Comparison of ENCODE assay signal across 12 cellular contexts in the genomic region with DNA sequence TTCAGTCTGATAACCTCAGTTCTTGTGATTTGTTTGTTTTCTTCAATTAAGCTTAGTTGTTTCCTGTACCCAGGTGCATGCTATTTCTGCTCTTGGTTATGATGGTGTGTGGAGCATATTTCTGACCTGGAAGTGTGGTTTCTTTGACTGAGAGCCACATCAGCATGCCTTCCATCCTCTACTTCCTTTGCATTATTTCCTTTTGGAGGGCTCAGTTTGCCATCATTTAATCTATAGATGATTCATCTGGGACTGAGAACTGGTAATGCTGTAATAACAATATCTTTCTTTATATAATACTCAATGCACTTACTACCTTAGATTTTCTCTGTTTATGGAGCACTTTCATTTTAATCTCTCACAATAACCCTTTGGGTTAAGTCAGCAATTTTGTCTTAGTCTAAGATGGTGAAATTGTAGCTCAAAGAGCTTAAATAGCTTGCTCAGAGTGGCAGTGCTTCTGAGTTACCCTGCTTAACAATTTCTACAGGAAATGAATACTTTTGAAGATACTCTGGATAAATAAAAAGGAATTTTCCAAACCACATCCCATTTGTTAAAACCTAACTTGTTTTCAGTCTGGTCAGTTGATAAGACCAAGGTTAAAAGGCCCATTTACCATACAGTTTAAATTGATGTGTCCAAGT. TPM values are rescaled to one million over a fixed set of nuclear protein-coding genes. Genes with fewer than 3 reads are reported as not detected.
DNase-seq lines count a peak whose midpoint lies in the region; ATAC-seq and TF ChIP-seq lines count a peak whose summit lies in the region.
"Had no signal": no experiment of that assay in that cellular context is flagged by ENCODE, and none has a peak within 500 bp of the region (broad histone marks: within the 10 kb centered on the region; RNA-seq: fewer than 3 reads in every experiment).

No MANE protein-coding gene starts in this region.

- H3K4me3 Mint-ChIP-seq in CD4-positive, alpha-beta T cell, result no peak overlapping the region
- no peak overlapping the region for H3K4me3 Mint-ChIP-seq in mesothelial cell of epicardium
- H3K4me3 Mint-ChIP-seq: natural killer cell treated with Interleukin-12 subunit alpha and Interleukin-12 subunit beta and Interleukin-15 and Interleukin-18, amount 100 ng/mL, for 72 hours had no signal

- no peak for DNase-seq in CD4-positive, alpha-beta T cell
- peak; percentile 84 for DNase-seq in Jurkat, Clone E6-1 (ENCODE audit: low read depth, low spot score)
- peak; percentile 59 for DNase-seq in astrocyte of the spinal cord (ENCODE audit: low read depth, low spot score)
- DNase-seq in mesothelial cell of epicardium (ENCODE audit: low spot score in 2 of 2, unreplicated experiment in 2 of 2), result no peak
- DNase-seq in left lobe of liver (ENCODE audit: low spot score), result no peak
- DNase-seq in ACHN, result no peak
- DNase-seq in NCI-H1694 treated with DMSO at 0.1 percent for 48 hours (lab: John Stamatoyannopoulos, UW), result no peak
- DNase-seq: activated gamma-delta T cell; stimulated activated CD4-positive, alpha-beta T cell treated with anti-CD3 and anti-CD28 coated beads, Interleukin-4, amount 100 ng/mL, for 1 hour; upper lobe of left lung had no signal

- CTCF ChIA-PET in CD4-positive, alpha-beta T cell (lab: Charles Lee), result interaction anchor here (1.0 kb wide), 1 partner anchor 16 kb away, joined by 4 read pairs; no protein-coding TSS in a partner anchor

- H3K4me3 ChIP-seq in Jurkat, Clone E6-1 (ENCODE audit: low read length), result no peak overlapping the region
- H3K4me3 ChIP-seq in astrocyte of the spinal cord (ENCODE audit: low read depth, low read length), result no peak overlapping the region
- H3K4me3 ChIP-seq: upper lobe of left lung had no signal

- H3K27me3 ChIP-seq in CD4-positive, alpha-beta T cell (ENCODE audit: control insufficient read depth, insufficient read depth, low read length), result no peaks in the 10 kb centered on the region
- H3K27me3 ChIP-seq: upper lobe of left lung had no signal

- in situ Hi-C loops in astrocyte of the spinal cord (cut with HindIII; ENCODE audit: low sequenced_read_pairs), result no loop called here
- in situ Hi-C loops in ACHN (cut with HindIII; ENCODE audit: low pct_ligation_motif_present, low pct_unique_long_range_greater_than_20kb, low sequenced_read_pairs), result no loop called here

- H3K36me3 Mint-ChIP-seq in CD4-positive, alpha-beta T cell (ENCODE audit: low read depth), result no peaks in the 10 kb centered on the region
- peaks cover 26% of the 10 kb centered on the region for H3K36me3 Mint-ChIP-seq in mesothelial cell of epicardium

- no peaks in the 10 kb centered on the region for H3K9me3 Mint-ChIP-seq in CD4-positive, alpha-beta T cell
- H3K9me3 Mint-ChIP-seq in mesothelial cell of epicardium, result peaks cover 3% of the 10 kb centered on the region
- H3K9me3 Mint-ChIP-seq: natural killer cell treated with Interleukin-12 subunit alpha and Interleukin-12 subunit beta and Interleukin-15 and Interleukin-18, amount 100 ng/mL, for 72 hours had no signal

- no peaks in the 10 kb centered on the region for H3K27me3 Mint-ChIP-seq in CD4-positive, alpha-beta T cell
- H3K27me3 Mint-ChIP-seq in mesothelial cell of epicardium (ENCODE audit: low read depth), result no peaks in the 10 kb centered on the region
- H3K27me3 Mint-ChIP-seq: natural killer cell treated with Interleukin-12 subunit alpha and Interleukin-12 subunit beta and Interleukin-15 and Interleukin-18, amount 100 ng/mL, for 72 hours had no signal

- no peaks in the 10 kb centered on the region for H3K9me3 ChIP-seq in CD4-positive, alpha-beta T cell (ENCODE audit: control insufficient read depth, low read length)
- H3K9me3 ChIP-seq: upper lobe of left lung had no signal

- no peak for TF ChIP-seq CTCF in CD4-positive, alpha-beta T cell (IDR thresholded peaks at IDR 0.05)
- no peak for TF ChIP-seq CTCF in astrocyte of the spinal cord (IDR thresholded peaks at IDR 0.05; ENCODE audit: low read depth, low read length)
- TF ChIP-seq CTCF in mesothelial cell of epicardium (IDR thresholded peaks at IDR 0.05; ENCODE audit: unreplicated experiment), result no peak

- no peak for ATAC-seq in CD4-positive, alpha-beta T cell (ENCODE audit: poor library complexity)
- no peak for ATAC-seq in left lobe of liver
- no peak for ATAC-seq in HG02884 (IDR thresholded peaks at IDR 0.05; ENCODE audit: unreplicated experiment)

- H3K27ac ChIP-seq in CD4-positive, alpha-beta T cell (ENCODE audit: low read depth, low read length), result no peak overlapping the region

- H3K4me1 Mint-ChIP-seq in CD4-positive, alpha-beta T cell (ENCODE audit: low read depth), result peaks cover 41% of the 10 kb centered on the region
- peaks cover 32% of the 10 kb centered on the region for H3K4me1 Mint-ChIP-seq in mesothelial cell of epicardium

- POLR2A ChIA-PET in CD4-positive, alpha-beta T cell (lab: Charles Lee), result interaction anchor here (1.6 kb wide), 1 partner anchor 37 kb away, joined by 8 read pairs; a partner anchor contains a TSS

- intact Hi-C loops in CD4-positive, alpha-beta T cell (cut with DNase I, micrococcal nuclease), result no loop called here

- peak overlapping the region; percentile 14 for H3K27ac Mint-ChIP-seq in CD4-positive, alpha-beta T cell
- H3K27ac Mint-ChIP-seq in mesothelial cell of epicardium, result peak overlapping the region; percentile 44

RNA-seq across cellular contexts. Expression of a gene that starts 37.1 kb away (rescaled TPM):
- total RNA-seq in CD4-positive, alpha-beta T cell, result 10 to 100 TPM; 16.2 to 20.0 TPM
- 44.3 TPM for polyA plus RNA-seq in Jurkat, Clone E6-1 (2012; ENCODE audit: insufficient read depth, insufficient read length)
- total RNA-seq in mesothelial cell of epicardium, result 70.5 to 72.7 TPM (median 72.4 TPM) in 3 replicates
- 17.4 TPM for total RNA-seq in left lobe of liver

RNA-seq across cellular contexts. Expression of a gene that starts 37.8 kb away (rescaled TPM):
- total RNA-seq in CD4-positive, alpha-beta T cell, result 10 to 100 TPM in 1 of 2 experiments, 1 to 10 TPM in 1; 9.2 to 11.0 TPM
- 9.9 TPM for polyA plus RNA-seq in Jurkat, Clone E6-1 (2012; ENCODE audit: insufficient read depth, insufficient read length)
- total RNA-seq in mesothelial cell of epicardium (90.2 to 92.3 TPM (median 91.8 TPM) in 3 replicates), left lobe of liver (8.8 TPM)

Comparison
In these comparisons a context has a peak if more than half of its experiments do, and no peak if none do; other contexts are left out.
1. DNase-seq: peak in Jurkat, Clone E6-1 (single experiment) and astrocyte of the spinal cord (single experiment); none in CD4-positive, alpha-beta T cell (0 of 10), mesothelial cell of epicardium (0 of 2), left lobe of liver (single experiment), ACHN (single experiment) and NCI-H1694 treated with DMSO at 0.1 percent for 48 hours (single experiment).